Comparison of ENCODE assay signal across 10 cellular contexts in the genomic region with DNA sequence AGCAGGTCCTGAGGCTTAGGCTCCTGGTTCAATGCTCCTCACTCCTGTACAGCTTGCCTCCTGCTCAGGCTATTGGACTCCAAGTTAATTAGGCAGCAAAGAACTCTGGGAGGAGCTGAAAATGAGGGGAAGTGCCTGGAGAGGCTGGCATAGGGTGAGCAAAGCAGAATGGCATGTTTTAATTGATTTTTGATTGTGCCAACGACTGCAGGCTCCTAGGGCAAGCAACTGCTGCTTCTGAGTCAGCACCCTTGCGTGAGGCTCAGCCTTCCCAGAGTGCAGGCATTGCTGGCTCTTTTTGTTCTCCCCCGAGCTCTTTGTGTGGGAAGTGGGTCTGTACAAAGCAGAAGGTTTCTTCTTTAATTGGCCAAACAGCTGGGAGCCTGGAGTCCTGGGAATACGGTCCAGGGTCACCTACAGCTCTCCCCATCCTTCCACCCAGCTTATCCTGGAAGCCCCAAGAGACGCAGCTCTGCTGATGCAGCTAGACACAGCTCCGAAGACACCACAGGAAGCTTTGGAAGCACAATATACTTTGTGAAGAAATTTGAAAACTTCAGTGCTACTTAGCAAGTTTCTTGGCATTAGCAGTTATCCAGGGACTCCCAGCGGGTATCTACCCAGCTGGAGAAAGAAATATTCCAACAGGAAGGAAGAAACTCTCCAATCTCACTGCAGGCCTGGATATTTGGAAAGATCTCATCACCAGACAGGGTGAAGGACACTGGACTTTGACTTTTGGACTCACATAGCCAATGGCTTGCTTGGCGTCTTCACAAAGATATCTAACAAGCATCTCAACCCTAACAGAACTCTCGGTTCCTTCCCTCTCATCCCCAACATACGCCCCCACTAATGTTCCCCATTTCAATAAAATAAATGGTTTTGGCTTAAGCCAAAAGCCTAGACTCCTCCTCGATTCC.
DNase-seq lines count a peak whose midpoint lies in the region; ATAC-seq and TF ChIP-seq lines count a peak whose summit lies in the region.
"Had no signal": no experiment of that assay in that cellular context is flagged by ENCODE, and none has a peak within 500 bp of the region (broad histone marks: within the 10 kb centered on the region; RNA-seq: fewer than 3 reads in every experiment).

No MANE protein-coding gene starts in this region.

- H3K4me1 ChIP-seq in mammary epithelial cell (ENCODE audit: insufficient read depth, low read length) (peaks cover 32% of the 10 kb centered on the region), mesenchymal stem cell (ENCODE audit: control insufficient read depth, insufficient read depth, low read depth, low read length) (peaks cover 8% of the 10 kb centered on the region), upper lobe of left lung (no peaks in the 10 kb centered on the region)

- no peak overlapping the region for H2BK12ac ChIP-seq in mesenchymal stem cell (ENCODE audit: low read length in 2 of 2)

- WGBS in mammary epithelial cell (ENCODE audit: low coverage, missing lambda C conversion rate), result 40% methylated on average over 11 of the region's 11 CpGs
- 81% methylated on average over 9 of the region's 11 CpGs for WGBS in mesenchymal stem cell
- WGBS in upper lobe of left lung, 2 donors, result 76 to 82% methylated on average over 9 to 11 of the region's 11 CpGs

- H3K14ac ChIP-seq in mesenchymal stem cell (ENCODE audit: low read length in 2 of 2), result no peak overlapping the region

- H2AFZ ChIP-seq in mammary epithelial cell (ENCODE audit: low read depth, low read length) (peak overlapping the region; percentile 77), mesenchymal stem cell (ENCODE audit: low read depth, low read length) (no peak overlapping the region)

- TSS peak; percentile 86 for BruUV-seq in mammary epithelial cell (replicated peaks; lab: Mats Ljungman, UMichigan)

- H3K4me3 ChIP-seq in mammary epithelial cell (replicated peaks in 1 of 3; ENCODE audit: insufficient read depth in 1 of 3, low read depth in 2 of 3, low read length in 3 of 3), result no peak overlapping the region
- no peak overlapping the region for H3K4me3 ChIP-seq in mesenchymal stem cell (ENCODE audit: insufficient read depth in 1 of 2, low read depth in 1 of 2, low read length in 2 of 2)
- H3K4me3 ChIP-seq in upper lobe of left lung, result no peak overlapping the region
- H3K4me3 ChIP-seq: tibial nerve had no signal

- no peaks in the 10 kb centered on the region for H3K79me2 ChIP-seq in mammary epithelial cell (ENCODE audit: insufficient read depth, low read length)

- H2BK15ac ChIP-seq in mesenchymal stem cell (ENCODE audit: low read depth, poor library complexity, severe bottlenecking), result no peak overlapping the region

- DNase-seq in Caki2 (ENCODE audit: low read depth) (peak; percentile 71), NCI-H1105 treated with DMSO at 0.1 percent for 48 hours (lab: John Stamatoyannopoulos, UW) (peak; percentile 37), mammary epithelial cell (peak; percentile 81), mesenchymal stem cell (no peak), upper lobe of left lung (no peak), germinal center (ENCODE audit: low spot score) (no peak)
- DNase-seq: CD8-positive, alpha-beta T cell had no signal

- no peaks in the 10 kb centered on the region for H3K9me3 ChIP-seq in mammary epithelial cell (replicated peaks; ENCODE audit: insufficient read depth, low read length)
- H3K9me3 ChIP-seq in mesenchymal stem cell (ENCODE audit: control insufficient read depth, low read length), result no peaks in the 10 kb centered on the region
- no peaks in the 10 kb centered on the region for H3K9me3 ChIP-seq in upper lobe of left lung
- H3K9me3 ChIP-seq: tibial nerve had no signal

- peak overlapping the region; percentile 72 for H3K27ac ChIP-seq in mammary epithelial cell (ENCODE audit: insufficient read depth, low read depth, low read length)
- peak overlapping the region; percentile 66 for H3K27ac ChIP-seq in mesenchymal stem cell (ENCODE audit: low read length, poor library complexity, severe bottlenecking)
- H3K27ac ChIP-seq in upper lobe of left lung, result no peak overlapping the region

- no peak overlapping the region for H3K23ac ChIP-seq in mesenchymal stem cell (ENCODE audit: low read length in 2 of 2)

- no peak overlapping the region for H3K4ac ChIP-seq in mesenchymal stem cell (ENCODE audit: low read depth in 1 of 2, low read length in 2 of 2)

- H3K79me1 ChIP-seq in mesenchymal stem cell (replicated peaks; ENCODE audit: low read length, poor library complexity, severe bottlenecking), result no peaks in the 10 kb centered on the region

- intact Hi-C loops in mammary epithelial cell (cut with micrococcal nuclease), result loop anchor here (1.0 kb wide), 1 partner anchor 8 kb away; no protein-coding TSS in a partner anchor

- in situ Hi-C loops in Caki2 (cut with HindIII; ENCODE audit: low pct_unique_long_range_greater_than_20kb, low sequenced_read_pairs) (no loop called here), mammary epithelial cell (cut with MboI; ENCODE audit: low sequenced_read_pairs in 2 of 2) (no loop called here)

- H3K36me3 ChIP-seq in mammary epithelial cell (ENCODE audit: insufficient read depth, low read length) (no peaks in the 10 kb centered on the region), mesenchymal stem cell (ENCODE audit: control insufficient read depth in 1 of 2, insufficient read depth in 2 of 2, low read depth in 1 of 2, low read length in 2 of 2) (no peaks in the 10 kb centered on the region), upper lobe of left lung (no peaks in the 10 kb centered on the region)
- H3K36me3 ChIP-seq: tibial nerve had no signal

- TF ChIP-seq CTCF in mammary epithelial cell (conservative IDR thresholded peaks at IDR 0.05 in 1 of 2, IDR thresholded peaks at IDR 0.05 in 1 of 2; ENCODE audit: extremely low read depth in 1 of 2, insufficient read depth in 1 of 2, low read depth in 1 of 2, low read length in 2 of 2) (no peak), upper lobe of left lung (IDR thresholded peaks at IDR 0.05) (no peak)

- CTCF ChIA-PET in mammary epithelial cell (lab: Charles Lee; ENCODE audit: low non-redundant PET), result no interaction called here

- H2AK5ac ChIP-seq in mesenchymal stem cell (ENCODE audit: low read length, severe bottlenecking), result peak overlapping the region; percentile 14

- no peak for TF ChIP-seq EP300 in upper lobe of left lung (IDR thresholded peaks at IDR 0.05)

- no peak overlapping the region for H2BK120ac ChIP-seq in mesenchymal stem cell (ENCODE audit: low read depth, low read length)

- no peaks in the 10 kb centered on the region for H4K20me1 ChIP-seq in mammary epithelial cell (ENCODE audit: insufficient read depth, low read length)

- no peak for ATAC-seq in upper lobe of left lung (ENCODE audit: low FRiP score in 2 of 2)
- no peak for ATAC-seq in GM19328 (IDR thresholded peaks at IDR 0.05; ENCODE audit: unreplicated experiment)
- no peak for ATAC-seq in HG03196 (IDR thresholded peaks at IDR 0.05; ENCODE audit: unreplicated experiment)
- ATAC-seq: CD8-positive, alpha-beta T cell had no signal

- no peaks in the 10 kb centered on the region for H3K27me3 ChIP-seq in mammary epithelial cell (ENCODE audit: insufficient read depth, low read length)
- H3K27me3 ChIP-seq in mesenchymal stem cell (ENCODE audit: control insufficient read depth in 1 of 2, insufficient read depth in 1 of 2, low read length in 2 of 2), result peaks cover 0 to 58% of the 10 kb centered on the region in 2 experiments
- H3K27me3 ChIP-seq in upper lobe of left lung, result no peaks in the 10 kb centered on the region
- H3K27me3 ChIP-seq: tibial nerve had no signal

- H3K9ac ChIP-seq in mammary epithelial cell (ENCODE audit: insufficient read depth, low read length) (peak overlapping the region; percentile 35), mesenchymal stem cell (ENCODE audit: low read length) (no peak overlapping the region)

- no peak overlapping the region for H4K91ac ChIP-seq in mesenchymal stem cell (ENCODE audit: low read length)

- H4K8ac ChIP-seq in mesenchymal stem cell (ENCODE audit: low read length), result peak overlapping the region; percentile 47

- dilution Hi-C loops in mammary epithelial cell (cut with HindIII; ENCODE audit: low sequenced_read_pairs), result no loop called here

- H2BK5ac ChIP-seq in mesenchymal stem cell (ENCODE audit: low read depth, low read length, poor library complexity, severe bottlenecking), result no peak overlapping the region

- H3K18ac ChIP-seq in mesenchymal stem cell (ENCODE audit: low read depth in 1 of 2, low read length in 2 of 2), result peak overlapping the region in 1 of 2 experiments; percentile 44

- H3K4me2 ChIP-seq in mammary epithelial cell (ENCODE audit: insufficient read depth, low read depth, low read length) (peak overlapping the region; percentile 60), mesenchymal stem cell (ENCODE audit: low read length, poor library complexity, severe bottlenecking) (no peak overlapping the region)

- no peak for TF ChIP-seq POLR2A in upper lobe of left lung (IDR thresholded peaks at IDR 0.05)

Comparison
In these comparisons a context has a peak if more than half of its experiments do, and no peak if none do; other contexts are left out.
1. DNase-seq: peak in Caki2 (single experiment), NCI-H1105 treated with DMSO at 0.1 percent for 48 hours (single experiment) and mammary epithelial cell (single experiment); none in mesenchymal stem cell (single experiment), upper lobe of left lung (0 of 2) and germinal center (single experiment).
2. H3K27ac ChIP-seq: peak in mammary epithelial cell (single experiment) and mesenchymal stem cell (single experiment); none in upper lobe of left lung (0 of 4).